Comparison of ENCODE assay signal across 21 cellular contexts in the genomic region with DNA sequence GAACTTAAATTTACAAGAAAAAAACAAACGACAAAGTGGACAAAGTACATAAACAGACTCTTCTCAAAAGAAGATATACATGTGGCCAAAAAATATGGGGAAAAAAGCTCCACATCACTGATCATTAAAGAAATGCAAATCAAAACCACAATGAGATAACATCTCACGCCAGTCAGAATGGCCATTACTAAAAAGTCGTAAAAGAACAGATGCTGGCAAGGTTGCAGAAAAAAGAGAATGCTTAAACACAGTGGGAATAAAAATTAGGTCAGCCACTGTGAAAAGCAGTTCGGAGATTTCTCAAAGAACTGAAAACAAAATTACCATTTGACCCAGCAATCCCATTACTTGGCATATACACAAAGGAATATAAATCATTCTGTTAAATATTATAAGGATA.
DNase-seq lines count a peak whose midpoint lies in the region; ATAC-seq, FAIRE-seq and TF ChIP-seq lines count a peak whose summit lies in the region.
"Had no signal": no experiment of that assay in that cellular context is flagged by ENCODE, and none has a peak within 500 bp of the region (broad histone marks: within the 10 kb centered on the region; RNA-seq: fewer than 3 reads in every experiment).

No MANE protein-coding gene starts in this region.

- no peak overlapping the region for H3K27ac Mint-ChIP-seq in activated CD4-positive, alpha-beta T cell treated with anti-CD3 and anti-CD28 coated beads, Interleukin-2, amount 10 ng/mL, durations not matched to agents 24 days and 14 days
- H3K27ac Mint-ChIP-seq: CD8-positive, alpha-beta memory T cell; GM23338 had no signal

- H3K27me3 Mint-ChIP-seq in activated CD4-positive, alpha-beta T cell treated with anti-CD3 and anti-CD28 coated beads, Interleukin-2, amount 10 ng/mL, durations not matched to agents 24 days and 14 days: no peaks in the 10 kb centered on the region

- H3K9ac ChIP-seq in colonic mucosa (ENCODE audit: low read depth in 2 of 2, low read length in 2 of 2): no peak overlapping the region

- H3K36me3 ChIP-seq in colonic mucosa: no peaks in the 10 kb centered on the region

- peak; percentile 0 for DNase-seq in activated CD4-positive, alpha-beta T cell treated with anti-CD3 and anti-CD28 coated beads, Interleukin-2, amount 10 ng/mL, durations not matched to agents 24 days and 14 days
- no peak for DNase-seq in activated CD4-positive, alpha-beta T cell treated with anti-CD3 and anti-CD28 coated beads, Interleukin-2, amount 50 U/mL, for 48 hours
- DNase-seq in NCI-H526 (lab: John Stamatoyannopoulos, UW) (peak; percentile 58 to 68), colonic mucosa (no peak)
- DNase-seq: 8988T; CD8-positive, alpha-beta memory T cell; IMR-90; NCI-H1694; NCI-H446; NCI-H748 treated with DMSO at 0.1 percent for 48 hours; PC-9; RPMI8226; SHP77 treated with DMSO at 0.1 percent for 48 hours had no signal

- H3K4me1 Mint-ChIP-seq in activated CD4-positive, alpha-beta T cell treated with anti-CD3 and anti-CD28 coated beads, Interleukin-2, amount 10 ng/mL, durations not matched to agents 24 days and 14 days: no peaks in the 10 kb centered on the region
- H3K4me1 Mint-ChIP-seq: CD8-positive, alpha-beta memory T cell; GM23338 had no signal

- TF ChIP-seq CTCF in colonic mucosa (IDR thresholded peaks at IDR 0.05): no peak

- no peaks in the 10 kb centered on the region for H3K4me1 ChIP-seq in colonic mucosa

- no peak overlapping the region for H3K4me3 ChIP-seq in colonic mucosa
- H3K4me3 ChIP-seq: GM23338, HAP-1, PC-9, SK-N-MC had no signal

- ATAC-seq in GM19351 (IDR thresholded peaks at IDR 0.05; ENCODE audit: unreplicated experiment) (no peak), GM21717 (IDR thresholded peaks at IDR 0.05; ENCODE audit: unreplicated experiment) (no peak)
- ATAC-seq: GM23338 had no signal

- intact Hi-C loops in activated CD4-positive, alpha-beta T cell treated with anti-CD3 and anti-CD28 coated beads, Interleukin-2, amount 10 ng/mL, durations not matched to agents 24 days and 14 days (cut with micrococcal nuclease): no loop called here
- intact Hi-C loops in colonic mucosa (cut with DNase I): no loop called here

- FAIRE-seq in endometrium (lab: Jason Lieb, UNC): peak; percentile 100
- FAIRE-seq: GM12891 had no signal

- H3K36me3 Mint-ChIP-seq in activated CD4-positive, alpha-beta T cell treated with anti-CD3 and anti-CD28 coated beads, Interleukin-2, amount 10 ng/mL, durations not matched to agents 24 days and 14 days (ENCODE audit: low read depth): no peaks in the 10 kb centered on the region
- H3K36me3 Mint-ChIP-seq: CD8-positive, alpha-beta memory T cell had no signal

- H3K4me3 Mint-ChIP-seq in activated CD4-positive, alpha-beta T cell treated with anti-CD3 and anti-CD28 coated beads, Interleukin-2, amount 10 ng/mL, durations not matched to agents 24 days and 14 days: no peak overlapping the region
- H3K4me3 Mint-ChIP-seq: CD8-positive, alpha-beta memory T cell; GM23338 had no signal

- H3K9me3 Mint-ChIP-seq in activated CD4-positive, alpha-beta T cell treated with anti-CD3 and anti-CD28 coated beads, Interleukin-2, amount 10 ng/mL, durations not matched to agents 24 days and 14 days: no peaks in the 10 kb centered on the region
- H3K9me3 Mint-ChIP-seq: GM23338 had no signal

- H3K27ac ChIP-seq in colonic mucosa: no peak overlapping the region
- H3K27ac ChIP-seq: C4-2B, PC-9, SK-N-MC had no signal

- no peaks in the 10 kb centered on the region for H3K27me3 ChIP-seq in colonic mucosa

- no peaks in the 10 kb centered on the region for H3K9me3 ChIP-seq in colonic mucosa
- H3K9me3 ChIP-seq: HAP-1 had no signal

Comparison
In these comparisons a context has a peak if more than half of its experiments do, and no peak if none do; other contexts are left out.
1. DNase-seq: peak in activated CD4-positive, alpha-beta T cell treated with anti-CD3 and anti-CD28 coated beads, Interleukin-2, amount 10 ng/mL, durations not matched to agents 24 days and 14 days (single experiment) and NCI-H526 (2 of 2); none in activated CD4-positive, alpha-beta T cell treated with anti-CD3 and anti-CD28 coated beads, Interleukin-2, amount 50 U/mL, for 48 hours (0 of 2) and colonic mucosa (single experiment).